Comparison of ENCODE assay signal across 9 cellular contexts in genomic region chr17:77375108-77375507, GRCh38.
DNase-seq lines count a peak whose midpoint lies in the region; ATAC-seq and TF ChIP-seq lines count a peak whose summit lies in the region.
"Had no signal": no experiment of that assay in that cellular context is flagged by ENCODE, and none has a peak within 500 bp of the region (broad histone marks: within the 10 kb centered on the region; RNA-seq: fewer than 3 reads in every experiment).

No MANE protein-coding gene starts in this region.

- no peaks in the 10 kb centered on the region for H3K9me3 Mint-ChIP-seq in central memory CD8-positive, alpha-beta T cell

- H3K36me3 ChIP-seq in heart right ventricle (peaks cover 0 to 3% (median 0%) of the 10 kb centered on the region in 9 donors), mucosa of stomach (ENCODE audit: control insufficient read depth, insufficient read depth, low read length) (no peaks in the 10 kb centered on the region), upper lobe of left lung (peaks cover 0 to 5% (median 0%) of the 10 kb centered on the region in 4 donors)

- H3K27ac ChIP-seq in heart right ventricle (peak overlapping the region in 9 of 10 donors; percentile 89 to 99 (median 97)), upper lobe of left lung (peak overlapping the region; percentile 91 to 95 (median 92))

- H3K9ac ChIP-seq in mucosa of stomach (ENCODE audit: low read length) = peak overlapping the region; percentile 3

- H3K4me1 Mint-ChIP-seq in central memory CD8-positive, alpha-beta T cell = peaks cover 82% of the 10 kb centered on the region

- TF ChIP-seq CTCF in heart right ventricle (IDR thresholded peaks at IDR 0.05) = no peak
- no peak for TF ChIP-seq CTCF in upper lobe of left lung (IDR thresholded peaks at IDR 0.05)

- no peak for ATAC-seq in heart right ventricle
- ATAC-seq in Right ventricle myocardium superior (ENCODE audit: poor library complexity) = no peak
- ATAC-seq in central memory CD8-positive, alpha-beta T cell (replicated peaks; ENCODE audit: extremely low read depth, poor library complexity, severe bottlenecking) = no peak
- peak in 1 of 2 donors; percentile 45 for ATAC-seq in upper lobe of left lung (ENCODE audit: low FRiP score in 2 of 2)
- ATAC-seq in HG03025 (IDR thresholded peaks at IDR 0.05; ENCODE audit: low FRiP score, unreplicated experiment) = no peak

- H3K4me3 Mint-ChIP-seq in central memory CD8-positive, alpha-beta T cell = peak overlapping the region; percentile 89

- H3K4me1 ChIP-seq in heart right ventricle (peaks cover 63 to 88% (median 84%) of the 10 kb centered on the region in 9 donors), mucosa of stomach (ENCODE audit: control insufficient read depth, insufficient read depth, low read length) (peaks cover 86% of the 10 kb centered on the region), upper lobe of left lung (peaks cover 81 to 97% (median 88%) of the 10 kb centered on the region in 4 donors)

- no peaks in the 10 kb centered on the region for H3K27me3 ChIP-seq in heart right ventricle
- no peaks in the 10 kb centered on the region for H3K27me3 ChIP-seq in mucosa of stomach (ENCODE audit: control insufficient read depth, insufficient read depth, low read length)
- H3K27me3 ChIP-seq in upper lobe of left lung = no peaks in the 10 kb centered on the region

- H3K36me3 Mint-ChIP-seq in central memory CD8-positive, alpha-beta T cell (ENCODE audit: insufficient read depth) = peaks cover 19% of the 10 kb centered on the region

- H3K4me3 ChIP-seq in heart right ventricle (peak overlapping the region; percentile 81 to 100 (median 92)), mucosa of stomach (ENCODE audit: low read length) (no peak overlapping the region), upper lobe of left lung (peak overlapping the region in 3 of 4 donors; percentile 80 to 92 (median 87))

- no peaks in the 10 kb centered on the region for H3K27me3 Mint-ChIP-seq in central memory CD8-positive, alpha-beta T cell

- no peak for DNase-seq in heart right ventricle
- DNase-seq in Right ventricle myocardium superior = no peak
- DNase-seq in central memory CD8-positive, alpha-beta T cell (ENCODE audit: low spot score in 2 of 2) = no peak
- peak in 1 of 2 donors; percentile 86 for DNase-seq in upper lobe of left lung
- DNase-seq in SW 1271 (lab: John Stamatoyannopoulos, UW) = no peak
- DNase-seq in Ammon's horn (ENCODE audit: low spot score) = no peak
- DNase-seq: cortex of kidney had no signal

- no peaks in the 10 kb centered on the region for H3K9me3 ChIP-seq in heart right ventricle
- no peaks in the 10 kb centered on the region for H3K9me3 ChIP-seq in mucosa of stomach (ENCODE audit: control insufficient read depth, low read length)
- no peaks in the 10 kb centered on the region for H3K9me3 ChIP-seq in upper lobe of left lung

- WGBS in heart right ventricle, 2 donors = 31 to 40% methylated on average over 13 of the region's 13 CpGs
- 39 to 45% methylated on average over 10 to 11 of the region's 13 CpGs for WGBS in upper lobe of left lung, 2 donors

- peak overlapping the region; percentile 80 for H3K27ac Mint-ChIP-seq in central memory CD8-positive, alpha-beta T cell (ENCODE audit: low read depth)

- intact Hi-C loops in heart right ventricle (cut with DNase I) = loop anchor here in 4 of 10 donors (5.0 to 10.0 kb wide), 3 partner anchors 42 to 50 kb away; no protein-coding TSS in a partner anchor
- intact Hi-C loops in Right ventricle myocardium superior (cut with DNase I) = loop anchor here (5.0 kb wide), 1 partner anchor 47 kb away; no protein-coding TSS in a partner anchor

- TF ChIP-seq EP300 in upper lobe of left lung (IDR thresholded peaks at IDR 0.05) = no peak

- no peak for TF ChIP-seq POLR2A in upper lobe of left lung (IDR thresholded peaks at IDR 0.05)
